ENCODE assay signal across 8 cellular contexts in the genomic region with DNA sequence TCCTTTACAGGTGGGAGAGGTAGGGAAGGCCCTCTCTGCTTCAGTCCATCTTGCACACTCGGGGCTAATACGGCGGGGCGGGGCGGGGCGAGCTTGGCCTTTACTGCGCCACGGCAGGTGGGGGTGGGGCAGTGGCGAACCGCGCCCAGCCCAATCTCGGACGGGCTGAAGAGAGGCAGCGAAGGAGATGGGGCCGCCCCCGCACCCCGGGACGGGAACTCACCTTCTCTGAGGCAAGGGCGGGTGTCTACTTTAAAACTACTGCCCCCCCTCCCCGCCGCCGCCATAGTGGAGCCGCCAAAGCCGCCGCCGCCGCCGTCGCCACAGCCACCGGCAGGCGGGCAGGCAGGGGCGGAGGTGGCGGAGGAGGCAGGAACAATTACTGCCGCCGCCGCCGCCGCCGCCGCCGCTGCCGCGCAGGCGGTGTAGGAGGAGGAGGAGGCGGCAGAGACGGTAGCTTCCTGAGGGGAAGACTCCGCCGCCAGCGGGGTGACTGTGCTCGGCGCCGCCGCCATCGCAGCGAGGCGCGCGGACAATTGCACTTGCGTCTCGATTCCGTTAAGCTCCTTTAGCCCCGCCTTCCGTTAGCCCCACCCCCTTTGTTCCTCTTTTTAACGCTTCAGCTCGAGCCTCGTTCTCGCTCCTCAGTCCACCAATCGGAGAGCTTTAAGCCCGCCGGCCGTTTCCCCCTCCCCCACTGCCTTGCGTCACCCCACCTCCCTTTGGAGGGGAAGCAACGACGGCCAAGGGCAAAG. TPM values are rescaled to one million over a fixed set of nuclear protein-coding genes. Genes with fewer than 3 reads are reported as not detected.
A peak's percentile ranks its signal among the peaks of the same experiment; 100 is the strongest.
DNase-seq lines count a peak whose midpoint lies in the region; ATAC-seq and TF ChIP-seq lines count a peak whose summit lies in the region.

A gene (minus strand): TSS at position 534 of the 755 bp plus-strand sequence. CDS start 19 bp downstream, at position 515.

- peaks cover 3 to 11% (median 10%) of the 10 kb centered on the region in 3 donors for H3K4me1 Mint-ChIP-seq in IgD-negative memory B cell
- peaks cover 8 to 18% of the 10 kb centered on the region in 2 donors for H3K4me1 Mint-ChIP-seq in natural killer cell

- H3K4me3 ChIP-seq in Panc1 (ENCODE audit: low read depth in 2 of 2, low read length in 2 of 2): peak within 1 kb of the TSS; percentile 61 to 76

- H3K27ac Mint-ChIP-seq in IgD-negative memory B cell (peak within 1 kb of the TSS; percentile 85 to 99 (median 98)), natural killer cell (peak within 1 kb of the TSS; percentile 72 to 96)

- intact Hi-C loops in Panc1 (cut with micrococcal nuclease; ENCODE audit: unreplicated experiment): no loop called here
- intact Hi-C loops in natural killer cell (cut with micrococcal nuclease): loop anchor here (5.0 kb wide), 1 partner anchor 514 kb away; no protein-coding TSS in a partner anchor

- H3K27ac ChIP-seq in Panc1 (ENCODE audit: low read length): peak within 1 kb of the TSS; percentile 90

- POLR2A ChIA-PET in Panc1 (lab: Charles Lee): interaction anchor here (0.6 to 1.3 kb wide), 3 partner anchors 28 to 53 kb away, joined by 3 to 5 read pairs (median 3); no protein-coding TSS in a partner anchor

- CTCF ChIA-PET in Panc1 (lab: Charles Lee): no interaction called here

- peaks cover 3% of the 10 kb centered on the region; the same call in 1 of the 2 replicates for H3K4me1 ChIP-seq in Panc1 (ENCODE audit: control insufficient read depth, insufficient read depth, low read length)

- H3K9me3 Mint-ChIP-seq in IgD-negative memory B cell (peaks cover 0 to 3% (median 0%) of the 10 kb centered on the region in 3 donors), natural killer cell (no peaks in the 10 kb centered on the region)

- BruUV-seq in Panc1 (replicated peaks; lab: Mats Ljungman, UMichigan): no TSS peak

- DNase-seq in DMS153 treated with DMSO at 0.1 percent for 48 hours (lab: John Stamatoyannopoulos, UW; ENCODE audit: unreplicated experiment): peak; percentile 65
- DNase-seq in Panc1 (ENCODE audit: low read depth, low spot score): peak; percentile 80
- peak; percentile 82 for DNase-seq in activated T-helper 1 cell treated with Interleukin-2 at 50 U/mL for 16 hours (ENCODE audit: low read depth)
- DNase-seq in fibroblast of peridontal ligament (ENCODE audit: extremely low read depth): peak; percentile 83
- peak; percentile 81 for DNase-seq in natural killer cell
- peak; percentile 79 to 91 (median 88) for DNase-seq in stimulated activated naive CD4-positive, alpha-beta T cell (lab: John Stamatoyannopoulos, UW)

- in situ Hi-C loops in Panc1 (cut with HindIII; ENCODE audit: low pct_unique_long_range_greater_than_20kb, low sequenced_read_pairs): no loop called here

- H3K27me3 ChIP-seq in Panc1 (ENCODE audit: control insufficient read depth, insufficient read depth, low read length): no peaks in the 10 kb centered on the region

- no peaks in the 10 kb centered on the region for H3K9me3 ChIP-seq in Panc1 (ENCODE audit: control insufficient read depth, insufficient read depth, low read depth, low read length)

- H3K27me3 Mint-ChIP-seq in IgD-negative memory B cell: peaks cover 2% of the 10 kb centered on the region
- H3K27me3 Mint-ChIP-seq in natural killer cell (ENCODE audit: low read depth in 2 of 2): no peaks in the 10 kb centered on the region

- ATAC-seq in GM21529 (IDR thresholded peaks at IDR 0.05; ENCODE audit: unreplicated experiment) (peak; percentile 82), Panc1 (peak; percentile 96), natural killer cell (peak; percentile 83 to 93 (median 84))

- TF ChIP-seq CTCF in Panc1 (IDR thresholded peaks at IDR 0.05): no peak
- no peak for TF ChIP-seq CTCF in natural killer cell (IDR thresholded peaks at IDR 0.05)

- H3K36me3 Mint-ChIP-seq in IgD-negative memory B cell (peaks cover 2% of the 10 kb centered on the region), natural killer cell (no peaks in the 10 kb centered on the region)

- H3K4me3 Mint-ChIP-seq in IgD-negative memory B cell (peak within 1 kb of the TSS; percentile 80 to 92 (median 85)), natural killer cell (peak within 1 kb of the TSS; percentile 86)

- H3K36me3 ChIP-seq in Panc1 (ENCODE audit: control insufficient read depth, insufficient read depth, low read length): no peaks in the 10 kb centered on the region

RNA-seq across cellular contexts. Expression of the gene that starts here (rescaled TPM):
- polyA plus RNA-seq in IgD-negative memory B cell: 3.6 TPM
- 5.7 TPM for total RNA-seq in Panc1 (2021; ENCODE audit: unreplicated experiment)
- polyA plus RNA-seq in Panc1 (2012; ENCODE audit: insufficient read length): 2.7 TPM
- 10 to 100 TPM; 13.5 to 14.9 (median 14.3) TPM for total RNA-seq in natural killer cell

Comparison
In these comparisons a context has a peak if more than half of its experiments do, and no peak if none do; other contexts are left out.
1. Peak in every context shown above with its lines: DNase-seq, ATAC-seq, H3K4me3 ChIP-seq and H3K27ac ChIP-seq.